1 cellular context compared by ENCODE assay signal in genomic region chr17:49647256-49647585, GRCh38.
TF ChIP-seq lines count a peak whose summit lies in the region.

No MANE protein-coding gene starts in this region.

TF ChIP-seq in GM23338, 12 proteins besides CTCF, POLR2A, EP300 and RAD21:
- TF ChIP-seq EZH2phosphoT487 (IDR thresholded peaks at IDR 0.05; ENCODE audit: unreplicated experiment): no peak
- TF ChIP-seq ETS1 (IDR thresholded peaks at IDR 0.05): no peak
- TF ChIP-seq REST (IDR thresholded peaks at IDR 0.05; ENCODE audit: unreplicated experiment): no peak
- no peak for TF ChIP-seq ZNF462 (CRISPR knock-in tag; IDR thresholded peaks at IDR 0.05)
